ENCODE assay signal across 1 cellular context in the genomic region with DNA sequence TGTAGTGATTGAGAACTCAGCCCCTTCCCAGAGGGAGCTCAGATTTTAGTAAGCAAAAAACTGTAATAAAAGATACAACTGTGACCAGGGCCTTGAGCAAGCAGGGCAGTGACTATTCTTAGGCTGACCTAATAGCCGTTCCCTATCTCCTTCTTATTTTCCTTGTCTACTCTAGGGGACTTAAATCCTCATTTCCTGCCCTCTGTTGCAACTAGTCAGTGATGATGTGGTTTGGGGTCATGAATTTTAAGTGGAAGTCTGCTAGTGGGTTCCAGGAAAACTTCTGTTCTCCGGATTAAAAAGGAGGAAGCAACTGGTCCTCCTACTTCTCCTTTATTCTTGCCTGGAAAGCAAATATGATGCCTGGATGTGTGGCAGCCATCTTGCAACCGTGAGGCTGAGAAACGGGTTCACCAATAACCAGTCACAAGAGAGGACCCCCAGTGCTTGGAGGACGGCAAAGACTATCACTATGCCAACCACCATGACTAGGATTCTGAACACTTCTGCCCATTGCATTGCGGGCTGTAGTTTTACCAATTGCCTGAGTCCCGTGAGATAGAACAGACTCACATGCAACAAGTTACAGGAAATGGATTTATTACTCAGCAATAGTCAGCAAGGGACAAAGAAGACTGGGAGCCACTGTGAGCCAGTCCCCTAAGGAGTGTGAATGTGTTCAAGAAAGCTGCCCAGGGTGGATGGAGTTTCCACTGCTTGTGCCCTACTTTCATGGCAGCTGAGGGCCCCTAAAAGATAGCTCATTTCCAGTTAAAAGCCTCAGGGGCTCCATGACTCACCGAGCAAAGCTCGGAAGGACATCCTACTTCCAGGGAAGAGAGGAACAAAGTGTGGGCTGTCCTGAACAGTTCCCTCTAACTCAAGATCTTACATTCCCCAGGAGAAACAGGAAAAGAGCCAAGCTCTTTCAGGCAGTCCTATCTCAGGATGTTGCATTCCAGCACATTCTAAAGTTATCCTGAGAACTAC.
TF ChIP-seq lines count a peak whose summit lies in the region.

No MANE protein-coding gene starts in this region.

TF ChIP-seq in SK-N-SH, 30 proteins besides CTCF, POLR2A, EP300 and RAD21:
- TF ChIP-seq, protein P1, sequence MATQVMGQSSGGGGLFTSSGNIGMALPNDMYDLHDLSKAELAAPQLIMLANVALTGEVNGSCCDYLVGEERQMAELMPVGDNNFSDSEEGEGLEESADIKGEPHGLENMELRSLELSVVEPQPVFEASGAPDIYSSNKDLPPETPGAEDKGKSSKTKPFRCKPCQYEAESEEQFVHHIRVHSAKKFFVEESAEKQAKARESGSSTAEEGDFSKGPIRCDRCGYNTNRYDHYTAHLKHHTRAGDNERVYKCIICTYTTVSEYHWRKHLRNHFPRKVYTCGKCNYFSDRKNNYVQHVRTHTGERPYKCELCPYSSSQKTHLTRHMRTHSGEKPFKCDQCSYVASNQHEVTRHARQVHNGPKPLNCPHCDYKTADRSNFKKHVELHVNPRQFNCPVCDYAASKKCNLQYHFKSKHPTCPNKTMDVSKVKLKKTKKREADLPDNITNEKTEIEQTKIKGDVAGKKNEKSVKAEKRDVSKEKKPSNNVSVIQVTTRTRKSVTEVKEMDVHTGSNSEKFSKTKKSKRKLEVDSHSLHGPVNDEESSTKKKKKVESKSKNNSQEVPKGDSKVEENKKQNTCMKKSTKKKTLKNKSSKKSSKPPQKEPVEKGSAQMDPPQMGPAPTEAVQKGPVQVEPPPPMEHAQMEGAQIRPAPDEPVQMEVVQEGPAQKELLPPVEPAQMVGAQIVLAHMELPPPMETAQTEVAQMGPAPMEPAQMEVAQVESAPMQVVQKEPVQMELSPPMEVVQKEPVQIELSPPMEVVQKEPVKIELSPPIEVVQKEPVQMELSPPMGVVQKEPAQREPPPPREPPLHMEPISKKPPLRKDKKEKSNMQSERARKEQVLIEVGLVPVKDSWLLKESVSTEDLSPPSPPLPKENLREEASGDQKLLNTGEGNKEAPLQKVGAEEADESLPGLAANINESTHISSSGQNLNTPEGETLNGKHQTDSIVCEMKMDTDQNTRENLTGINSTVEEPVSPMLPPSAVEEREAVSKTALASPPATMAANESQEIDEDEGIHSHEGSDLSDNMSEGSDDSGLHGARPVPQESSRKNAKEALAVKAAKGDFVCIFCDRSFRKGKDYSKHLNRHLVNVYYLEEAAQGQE (IDR thresholded peaks at IDR 0.05; ENCODE audit: low read depth, low read length): no peak
- no peak for TF ChIP-seq ELF1 (IDR thresholded peaks at IDR 0.05)
- TF ChIP-seq SIN3A (IDR thresholded peaks at IDR 0.05; ENCODE audit: borderline replicate concordance, low read depth, low read length): no peak
- no peak for TF ChIP-seq CHD2 (IDR thresholded peaks at IDR 0.05; ENCODE audit: low read length, partially characterized antibody)
- no peak for TF ChIP-seq TCF12 (IDR thresholded peaks at IDR 0.05)
- TF ChIP-seq FOSL2 (IDR thresholded peaks at IDR 0.05; ENCODE audit: borderline replicate concordance, low read depth): no peak
- TF ChIP-seq TAF1 (IDR thresholded peaks at IDR 0.05; ENCODE audit: borderline replicate concordance, low read depth, low read length): no peak
- no peak for TF ChIP-seq MXI1 (IDR thresholded peaks at IDR 0.05; ENCODE audit: low read depth, low read length)
- TF ChIP-seq NFIC (IDR thresholded peaks at IDR 0.05; ENCODE audit: borderline replicate concordance): no peak
- no peak for TF ChIP-seq RXRA (IDR thresholded peaks at IDR 0.05; ENCODE audit: borderline replicate concordance, low read depth)
- TF ChIP-seq FOXM1 (IDR thresholded peaks at IDR 0.05; ENCODE audit: low read depth): no peak
- no peak for TF ChIP-seq RFX5 (IDR thresholded peaks at IDR 0.05; ENCODE audit: low read length)
- TF ChIP-seq SMC3 (IDR thresholded peaks at IDR 0.05; ENCODE audit: low read depth, low read length): no peak
